Comparison of ENCODE assay signal across 19 cellular contexts in genomic region chr2:189159717-189160116, GRCh38. TPM values are rescaled to one million over a fixed set of nuclear protein-coding genes. Genes with fewer than 3 reads are reported as not detected.
DNase-seq lines count a peak whose midpoint lies in the region; ATAC-seq and TF ChIP-seq lines count a peak whose summit lies in the region.
"Had no signal": no experiment of that assay in that cellular context is flagged by ENCODE, and none has a peak within 500 bp of the region (broad histone marks: within the 10 kb centered on the region; RNA-seq: fewer than 3 reads in every experiment).

No MANE protein-coding gene starts in this region.

- peak overlapping the region; percentile 11 for H3K27ac ChIP-seq in osteoblast (ENCODE audit: low read depth, low read length)
- peak overlapping the region; percentile 52 for H3K27ac ChIP-seq in subcutaneous abdominal adipose tissue (ENCODE audit: low read depth, low read length)
- H3K27ac ChIP-seq: 22Rv1, A549, C4-2B had no signal

- peaks cover 36% of the 10 kb centered on the region for H4K20me1 ChIP-seq in osteoblast (ENCODE audit: insufficient read depth, low read length)

- H3K9me3 Mint-ChIP-seq in activated naive CD4-positive, alpha-beta T cell treated with anti-CD3 and anti-CD28 coated beads, Interleukin-2, amount 50 U/mL, for 24 hours: no peaks in the 10 kb centered on the region
- no peaks in the 10 kb centered on the region for H3K9me3 Mint-ChIP-seq in chondrocyte (ENCODE audit: low read depth)
- no peaks in the 10 kb centered on the region for H3K9me3 Mint-ChIP-seq in stimulated activated naive B cell treated with anti-CD40 and anti-IgM and Interleukin-4, amounts not matched to agents 10 μg/mL and 1 μg/mL and 100 μg/mL, for 72 hours
- H3K9me3 Mint-ChIP-seq: CD4-positive, alpha-beta T cell; GM23338 had no signal

- peaks cover 88% of the 10 kb centered on the region for H3K79me2 ChIP-seq in osteoblast (ENCODE audit: insufficient read depth, low read length)

- H3K27me3 ChIP-seq in osteoblast (ENCODE audit: insufficient read depth, low read length): no peaks in the 10 kb centered on the region
- H3K27me3 ChIP-seq in subcutaneous abdominal adipose tissue (ENCODE audit: control insufficient read depth in 5 of 5, insufficient read depth in 4 of 5, low read length in 5 of 5): no peaks in the 10 kb centered on the region

- H3K36me3 ChIP-seq in osteoblast (ENCODE audit: insufficient read depth, low read length) (peaks cover 5% of the 10 kb centered on the region), subcutaneous abdominal adipose tissue (ENCODE audit: control insufficient read depth in 5 of 5, insufficient read depth in 5 of 5, low read length in 5 of 5) (no peaks in the 10 kb centered on the region)

- H3K9ac ChIP-seq in subcutaneous abdominal adipose tissue (ENCODE audit: low read length in 5 of 5): peak overlapping the region in 1 of 5 donors; percentile 32

- H3K9me3 ChIP-seq in osteoblast (ENCODE audit: low read depth, low read length): no peaks in the 10 kb centered on the region
- no peaks in the 10 kb centered on the region for H3K9me3 ChIP-seq in subcutaneous abdominal adipose tissue (ENCODE audit: control insufficient read depth in 5 of 5, low read length in 5 of 5)
- H3K9me3 ChIP-seq: A549, Caco-2 had no signal

- H2AFZ ChIP-seq in osteoblast (ENCODE audit: low read length): no peak overlapping the region
- H2AFZ ChIP-seq: GM23338 had no signal

- H3K36me3 Mint-ChIP-seq in activated naive CD4-positive, alpha-beta T cell treated with anti-CD3 and anti-CD28 coated beads, Interleukin-2, amount 50 U/mL, for 24 hours: no peaks in the 10 kb centered on the region
- peaks cover 7% of the 10 kb centered on the region for H3K36me3 Mint-ChIP-seq in chondrocyte (ENCODE audit: low read depth)
- no peaks in the 10 kb centered on the region for H3K36me3 Mint-ChIP-seq in stimulated activated naive B cell treated with anti-CD40 and anti-IgM and Interleukin-4, amounts not matched to agents 10 μg/mL and 1 μg/mL and 100 μg/mL, for 72 hours

- ATAC-seq in HG02642 (IDR thresholded peaks at IDR 0.05; ENCODE audit: poor library complexity, unreplicated experiment): no peak
- no peak for ATAC-seq in stimulated activated naive B cell treated with anti-CD40 and anti-IgM and Interleukin-4, amounts not matched to agents 10 μg/mL and 1 μg/mL and 100 μg/mL, for 72 hours (replicated peaks)
- ATAC-seq: A549, GM23338 had no signal

- H3K4me1 ChIP-seq in osteoblast (ENCODE audit: insufficient read depth, low read length) (peaks cover 45% of the 10 kb centered on the region), subcutaneous abdominal adipose tissue (ENCODE audit: control insufficient read depth in 5 of 5, insufficient read depth in 5 of 5, low read length in 5 of 5) (peaks cover 0 to 36% (median 14%) of the 10 kb centered on the region in 5 donors)

- peak overlapping the region; percentile 32 for H3K27ac Mint-ChIP-seq in activated naive CD4-positive, alpha-beta T cell treated with anti-CD3 and anti-CD28 coated beads, Interleukin-2, amount 50 U/mL, for 24 hours
- H3K27ac Mint-ChIP-seq in chondrocyte (ENCODE audit: unreplicated experiment): peak overlapping the region; percentile 70
- H3K27ac Mint-ChIP-seq in stimulated activated naive B cell treated with anti-CD40 and anti-IgM and Interleukin-4, amounts not matched to agents 10 μg/mL and 1 μg/mL and 100 μg/mL, for 72 hours: no peak overlapping the region
- H3K27ac Mint-ChIP-seq: CD4-positive, alpha-beta T cell; GM23338 had no signal

- H3K4me3 ChIP-seq in osteoblast (ENCODE audit: insufficient read depth, low read length) (no peak overlapping the region), subcutaneous abdominal adipose tissue (ENCODE audit: low read depth in 1 of 5, low read length in 5 of 5) (no peak overlapping the region)
- H3K4me3 ChIP-seq: A549, GM23338 had no signal

- H3K4me2 ChIP-seq in osteoblast (ENCODE audit: insufficient read depth, low read length): no peak overlapping the region
- H3K4me2 ChIP-seq: GM23338 had no signal

- H3K4me1 Mint-ChIP-seq in activated naive CD4-positive, alpha-beta T cell treated with anti-CD3 and anti-CD28 coated beads, Interleukin-2, amount 50 U/mL, for 24 hours: no peaks in the 10 kb centered on the region
- peaks cover 88% of the 10 kb centered on the region for H3K4me1 Mint-ChIP-seq in chondrocyte (ENCODE audit: low read depth)
- no peaks in the 10 kb centered on the region for H3K4me1 Mint-ChIP-seq in stimulated activated naive B cell treated with anti-CD40 and anti-IgM and Interleukin-4, amounts not matched to agents 10 μg/mL and 1 μg/mL and 100 μg/mL, for 72 hours

- no peak overlapping the region for H3K4me3 Mint-ChIP-seq in activated naive CD4-positive, alpha-beta T cell treated with anti-CD3 and anti-CD28 coated beads, Interleukin-2, amount 50 U/mL, for 24 hours
- H3K4me3 Mint-ChIP-seq in chondrocyte (ENCODE audit: unreplicated experiment): no peak overlapping the region
- no peak overlapping the region for H3K4me3 Mint-ChIP-seq in stimulated activated naive B cell treated with anti-CD40 and anti-IgM and Interleukin-4, amounts not matched to agents 10 μg/mL and 1 μg/mL and 100 μg/mL, for 72 hours
- H3K4me3 Mint-ChIP-seq: CD4-positive, alpha-beta T cell; GM23338 had no signal

- no peak for DNase-seq in activated naive CD4-positive, alpha-beta T cell treated with anti-CD3 and anti-CD28 coated beads, Interleukin-2, amount 50 U/mL, for 16 hours
- DNase-seq in chondrocyte (ENCODE audit: low spot score) (no peak), osteoblast (ENCODE audit: insufficient read length, low spot score, missing footprints) (no peak), T-helper 1 cell (no peak)
- DNase-seq in stimulated activated naive B cell treated with anti-CD40 and anti-IgM and Interleukin-4, amounts not matched to agents 10 μg/mL and 1 μg/mL and 100 μg/mL, for 72 hours: no peak
- DNase-seq: AML-193; Caco-2; CD4-positive, alpha-beta T cell; DMS79; GF-D8; HCEC 1CT had no signal

- TF ChIP-seq CTCF in chondrocyte (IDR thresholded peaks at IDR 0.05) (no peak), osteoblast (IDR thresholded peaks at IDR 0.05; ENCODE audit: extremely low read depth, low read depth, low read length) (no peak)

- H3K27me3 Mint-ChIP-seq in activated naive CD4-positive, alpha-beta T cell treated with anti-CD3 and anti-CD28 coated beads, Interleukin-2, amount 50 U/mL, for 24 hours: no peaks in the 10 kb centered on the region
- H3K27me3 Mint-ChIP-seq in chondrocyte (ENCODE audit: low read depth): no peaks in the 10 kb centered on the region
- H3K27me3 Mint-ChIP-seq in stimulated activated naive B cell treated with anti-CD40 and anti-IgM and Interleukin-4, amounts not matched to agents 10 μg/mL and 1 μg/mL and 100 μg/mL, for 72 hours: no peaks in the 10 kb centered on the region
- H3K27me3 Mint-ChIP-seq: CD4-positive, alpha-beta T cell had no signal

RNA-seq across cellular contexts. Expression of gene COL5A2, which starts 19.8 kb away (rescaled TPM):
- total RNA-seq in chondrocyte (1,927 to 2,200 TPM (median 1,930 TPM) in 3 replicates), osteoblast (632 and 879 TPM in 2 replicates)
- total RNA-seq: HT-29 had no signal
